1 cellular context compared by ENCODE assay signal in genomic region chr10:43225004-43225786, GRCh38.
TF ChIP-seq lines count a peak whose summit lies in the region.

No MANE protein-coding gene starts in this region.

TF ChIP-seq in HEK293, 187 proteins besides CTCF, POLR2A, EP300 and RAD21 (continued from another document):
- TF ChIP-seq ZNF654 (tag by site-specific recombination; IDR thresholded peaks at IDR 0.05; ENCODE audit: low read depth) = no peak
- no peak for TF ChIP-seq ZNF155 (tag by site-specific recombination; IDR thresholded peaks at IDR 0.05)
- 0 out of 2 replicates have a peak, but pooled peaks have one; percentile 25 for TF ChIP-seq ZNF473 (tag by site-specific recombination; IDR thresholded peaks at IDR 0.05)
- no peak for TF ChIP-seq OSR2 (tag by site-specific recombination; IDR thresholded peaks at IDR 0.05)
- no peak for TF ChIP-seq ZNF596 (tag by site-specific recombination; IDR thresholded peaks at IDR 0.05)
- TF ChIP-seq ZNF785 (tag by site-specific recombination; IDR thresholded peaks at IDR 0.05) = no peak
- TF ChIP-seq TSHZ1 (tag by site-specific recombination; IDR thresholded peaks at IDR 0.05; ENCODE audit: borderline replicate concordance) = no peak
- TF ChIP-seq YY1 (tag by site-specific recombination; IDR thresholded peaks at IDR 0.05) = no peak
- TF ChIP-seq ATF2 (tag by site-specific recombination; IDR thresholded peaks at IDR 0.05; ENCODE audit: low read depth) = no peak
- TF ChIP-seq ZNF843 (tag by site-specific recombination; IDR thresholded peaks at IDR 0.05) = no peak
- no peak for TF ChIP-seq ZNF558 (tag by site-specific recombination; IDR thresholded peaks at IDR 0.05)
- peak; percentile 60 for TF ChIP-seq EGR2 (tag by site-specific recombination; IDR thresholded peaks at IDR 0.05; ENCODE audit: low read depth)
- no peak for TF ChIP-seq HOXC10 (CRISPR knock-in tag; IDR thresholded peaks at IDR 0.05)
- no peak for TF ChIP-seq ZNF830 (tag by site-specific recombination; IDR thresholded peaks at IDR 0.05; ENCODE audit: low read depth)
- peak; percentile 26; the same call in 1 of the 2 replicates for TF ChIP-seq ZNF266 (tag by site-specific recombination; IDR thresholded peaks at IDR 0.05; ENCODE audit: low read depth)
- no peak for TF ChIP-seq SP3 (tag by site-specific recombination; IDR thresholded peaks at IDR 0.05)
- TF ChIP-seq SCRT1 (tag by site-specific recombination; IDR thresholded peaks at IDR 0.05; ENCODE audit: borderline replicate concordance) = no peak
TF ChIP-seq in HEK293: peak in this region for 6.
